8 cellular contexts compared by ENCODE assay signal in the genomic region with DNA sequence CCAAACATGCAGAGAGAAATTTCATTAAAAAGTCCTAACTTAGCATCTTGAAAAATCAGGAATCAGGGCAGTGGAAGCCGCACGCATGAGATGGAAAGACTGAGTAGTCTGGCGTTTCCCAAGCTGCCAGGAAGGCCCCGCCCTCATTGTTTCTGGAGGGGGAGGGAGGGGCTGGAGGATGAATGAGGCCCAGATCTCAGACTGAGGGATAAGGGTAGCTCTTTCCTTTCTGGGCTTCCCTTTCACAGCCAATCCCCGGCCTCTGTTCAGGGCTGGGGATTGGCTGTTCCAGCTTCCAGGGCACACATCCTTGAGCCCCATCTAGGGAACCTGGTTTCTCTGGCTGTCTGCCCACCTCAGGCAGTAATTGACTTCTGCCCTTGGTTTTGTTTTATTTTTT. TPM values are rescaled to one million over a fixed set of nuclear protein-coding genes. Genes with fewer than 3 reads are reported as not detected.
DNase-seq lines count a peak whose midpoint lies in the region; ATAC-seq and TF ChIP-seq lines count a peak whose summit lies in the region.

No MANE protein-coding gene starts in this region.

- no peak for TF ChIP-seq CTCF in AG09309 (IDR thresholded peaks at IDR 0.05; ENCODE audit: control insufficient read depth, insufficient read depth, low read depth, low read length, missing control alignments)
- TF ChIP-seq CTCF in astrocyte of the spinal cord (IDR thresholded peaks at IDR 0.05; ENCODE audit: low read depth, low read length): no peak
- TF ChIP-seq CTCF in upper lobe of left lung (IDR thresholded peaks at IDR 0.05): no peak

- H3K27me3 ChIP-seq in upper lobe of left lung: no peaks in the 10 kb centered on the region

- ATAC-seq in upper lobe of left lung (ENCODE audit: low FRiP score in 2 of 2) (peak; percentile 74 to 90), HG03460 (IDR thresholded peaks at IDR 0.05; ENCODE audit: unreplicated experiment) (no peak), GM18870 (IDR thresholded peaks at IDR 0.05; ENCODE audit: unreplicated experiment) (no peak)

- H3K9me3 ChIP-seq in upper lobe of left lung: no peaks in the 10 kb centered on the region

- 8 to 9% methylated on average over 5 of the region's 5 CpGs for WGBS in upper lobe of left lung, 2 donors

- H3K27ac ChIP-seq in upper lobe of left lung: peak overlapping the region in 3 of 4 donors; percentile 5 to 61 (median 38)

- no peak for TF ChIP-seq POLR2A in upper lobe of left lung (IDR thresholded peaks at IDR 0.05)

- H3K4me1 ChIP-seq in upper lobe of left lung: peaks cover 23 to 40% (median 28%) of the 10 kb centered on the region in 4 donors

- no peak overlapping the region for H3K4me3 ChIP-seq in AG09309 (ENCODE audit: control insufficient read depth, low read depth, low read length)
- H3K4me3 ChIP-seq in astrocyte of the spinal cord (ENCODE audit: low read depth, low read length): no peak overlapping the region
- H3K4me3 ChIP-seq in upper lobe of left lung: no peak overlapping the region

- in situ Hi-C loops in KBM-7 (cut with MboI; ENCODE audit: low pct_unique_long_range_greater_than_20kb, low sequenced_read_pairs) (loop anchor here (10.0 kb wide), 1 partner anchor 63 kb away; no protein-coding TSS in a partner anchor), astrocyte of the spinal cord (cut with HindIII; ENCODE audit: low sequenced_read_pairs) (no loop called here)

- DNase-seq in AG09309 (ENCODE audit: low read depth) (peak; percentile 79), KBM-7 (peak; percentile 32), astrocyte of the spinal cord (ENCODE audit: low read depth, low spot score) (peak; percentile 85), iPS-NIHi7 (ENCODE audit: extremely low spot score) (peak; percentile 86), upper lobe of left lung (peak in 1 of 2 donors; percentile 75), HT-29 (ENCODE audit: low spot score) (no peak)

- TF ChIP-seq EP300 in upper lobe of left lung (IDR thresholded peaks at IDR 0.05): peak in 2 of 4 donors; percentile 33 to 79

- peaks cover 6 to 30% (median 21%) of the 10 kb centered on the region in 4 donors for H3K36me3 ChIP-seq in upper lobe of left lung

RNA-seq across cellular contexts. Expression of a gene that starts 7.3 kb away (rescaled TPM):
- 100 to 1,000 TPM in 3 of 6 donors, 10 to 100 TPM in 2, 1 to 10 TPM in 1; 9.4 to 158 (median 96.5) TPM for total RNA-seq in upper lobe of left lung
- total RNA-seq in HT-29 (2014; rRNA removed; shearing (Covaris generic)): 115 and 182 TPM in 2 replicates

RNA-seq across cellular contexts. Expression of a gene that starts 13.7 kb away (rescaled TPM):
- total RNA-seq in upper lobe of left lung: 10 to 100 TPM in 4 of 6 donors, 1 to 10 TPM in 2; 7.3 to 22.6 (median 10.1) TPM
- 4.3 and 4.4 TPM in 2 replicates for total RNA-seq in HT-29 (2014; rRNA removed; shearing (Covaris generic))

RNA-seq across cellular contexts. Expression of a gene that starts 17.2 kb away (rescaled TPM):
- 100 to 1,000 TPM in 2 of 6 donors, 10 to 100 TPM in 4; 29.4 to 155 (median 42.3) TPM for total RNA-seq in upper lobe of left lung
- 21.9 and 22.2 TPM in 2 replicates for total RNA-seq in HT-29 (2014; rRNA removed; shearing (Covaris generic))

Comparison
In these comparisons a context has a peak if more than half of its experiments do, and no peak if none do; other contexts are left out.
1. ATAC-seq: peak in upper lobe of left lung (2 of 2); none in HG03460 (single experiment) and GM18870 (single experiment).